ENCODE assay signal across 23 cellular contexts in the genomic region with DNA sequence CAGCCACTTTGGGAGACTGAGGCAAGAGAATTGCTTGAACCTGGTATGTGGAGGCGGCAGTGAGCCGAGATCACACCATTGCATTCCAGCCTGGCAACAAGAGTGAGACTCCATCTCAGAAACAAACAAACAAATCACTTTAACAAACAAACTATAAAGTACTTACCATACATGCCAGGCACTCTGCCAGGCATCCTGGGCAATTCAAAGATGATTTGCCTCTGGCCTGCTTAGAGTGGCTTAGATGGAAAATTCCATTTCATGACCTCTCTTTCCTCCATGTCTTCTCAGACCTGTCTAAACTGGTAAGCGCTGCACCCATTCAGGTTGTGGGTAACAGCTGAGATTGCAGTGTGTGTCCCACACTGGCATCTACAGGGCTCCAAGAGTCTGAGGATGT.
DNase-seq lines count a peak whose midpoint lies in the region; ATAC-seq, FAIRE-seq and TF ChIP-seq lines count a peak whose summit lies in the region.
"Had no signal": no experiment of that assay in that cellular context is flagged by ENCODE, and none has a peak within 500 bp of the region (broad histone marks: within the 10 kb centered on the region; RNA-seq: fewer than 3 reads in every experiment).

No MANE protein-coding gene starts in this region.

- no peak for TF ChIP-seq POLR2A in A549 (IDR thresholded peaks at IDR 0.05; ENCODE audit: low read length)
- TF ChIP-seq POLR2A in esophagus muscularis mucosa (IDR thresholded peaks at IDR 0.05; ENCODE audit: low read depth): no peak

- intact Hi-C loops in esophagus muscularis mucosa (cut with DNase I): no loop called here
- intact Hi-C loops in CD8-positive, alpha-beta T cell (cut with DNase I, micrococcal nuclease): no loop called here

- TF ChIP-seq EP300 in A549 (IDR thresholded peaks at IDR 0.05) (no peak), esophagus muscularis mucosa (IDR thresholded peaks at IDR 0.05) (no peak)

- no peak for FAIRE-seq in A549 (lab: Jason Lieb, UNC)

- H3K27ac Mint-ChIP-seq in chondrocyte (ENCODE audit: unreplicated experiment): no peak overlapping the region
- no peak overlapping the region for H3K27ac Mint-ChIP-seq in CD8-positive, alpha-beta T cell
- H3K27ac Mint-ChIP-seq: CD4-positive, alpha-beta T cell; IgD-negative memory B cell had no signal

- no peaks in the 10 kb centered on the region for H3K36me3 ChIP-seq in esophagus muscularis mucosa
- H3K36me3 ChIP-seq in CD8-positive, alpha-beta T cell (ENCODE audit: insufficient read depth, low read length): no peaks in the 10 kb centered on the region
- H3K36me3 ChIP-seq: MG63 had no signal

- H3K4me3 ChIP-seq in A549 (no peak overlapping the region), esophagus muscularis mucosa (no peak overlapping the region)
- H3K4me3 ChIP-seq in CD8-positive, alpha-beta T cell (ENCODE audit: low read depth, low read length): no peak overlapping the region
- H3K4me3 ChIP-seq: MG63, PC-9 had no signal

- peaks cover 42% of the 10 kb centered on the region for H3K27me3 Mint-ChIP-seq in chondrocyte (ENCODE audit: low read depth)
- H3K27me3 Mint-ChIP-seq in CD8-positive, alpha-beta T cell (ENCODE audit: low read depth): no peaks in the 10 kb centered on the region

- no peaks in the 10 kb centered on the region for H3K4me1 Mint-ChIP-seq in chondrocyte (ENCODE audit: low read depth)
- H3K4me1 Mint-ChIP-seq in CD8-positive, alpha-beta T cell (ENCODE audit: low read depth): peaks cover 12% of the 10 kb centered on the region

- no peaks in the 10 kb centered on the region for H3K27me3 ChIP-seq in esophagus muscularis mucosa
- no peaks in the 10 kb centered on the region for H3K27me3 ChIP-seq in CD8-positive, alpha-beta T cell (ENCODE audit: insufficient read depth, low read length)

- CTCF ChIA-PET in A549 (lab: Yijun Ruan, JAX): no interaction called here
- CTCF ChIA-PET in CD8-positive, alpha-beta T cell (lab: Charles Lee): interaction anchor here (2.1 kb wide), 1 partner anchor 30 kb away, joined by 7 read pairs; no protein-coding TSS in a partner anchor

- POLR2A ChIA-PET in A549 (lab: Yijun Ruan, JAX): no interaction called here
- POLR2A ChIA-PET in CD8-positive, alpha-beta T cell (lab: Charles Lee): no interaction called here

- H3K4me1 ChIP-seq in A549 (no peaks in the 10 kb centered on the region), esophagus muscularis mucosa (no peaks in the 10 kb centered on the region)
- H3K4me1 ChIP-seq in CD8-positive, alpha-beta T cell (ENCODE audit: insufficient read depth, low read length): peaks cover 10% of the 10 kb centered on the region
- H3K4me1 ChIP-seq: Caco-2 had no signal

- peak in 1 of 2 experiments; percentile 6 for DNase-seq in A549 (ENCODE audit: low read depth in 1 of 2, low spot score in 1 of 2)
- DNase-seq in DMS79 treated with DMSO at 0.1 percent for 48 hours (lab: John Stamatoyannopoulos, UW): peak; percentile 15
- DNase-seq in NCI-H1105 (lab: John Stamatoyannopoulos, UW): peak; percentile 3
- peak; percentile 70 for DNase-seq in esophagus muscularis mucosa (ENCODE audit: extremely low spot score)
- DNase-seq in chondrocyte (ENCODE audit: low spot score): no peak
- no peak for DNase-seq in CD8-positive, alpha-beta T cell
- DNase-seq: Caco-2; CD4-positive, alpha-beta T cell; DMS 273 treated with DMSO at 0.1 percent for 48 hours; EL; GF-D8; H7; MG63; NCI-H1436; NCI-H187 treated with DMSO at 0.1 percent for 48 hours; NCI-H2171; NCI-H446; NCI-H69; PC-9; SIG-M5; SK-N-SH had no signal

- no peaks in the 10 kb centered on the region for H3K9me3 ChIP-seq in A549
- H3K9me3 ChIP-seq in esophagus muscularis mucosa: no peaks in the 10 kb centered on the region
- no peaks in the 10 kb centered on the region for H3K9me3 ChIP-seq in CD8-positive, alpha-beta T cell (ENCODE audit: low read length)
- H3K9me3 ChIP-seq: Caco-2, MG63, SK-N-SH had no signal

- H3K9me3 Mint-ChIP-seq in chondrocyte (ENCODE audit: low read depth): peaks cover 11% of the 10 kb centered on the region
- H3K9me3 Mint-ChIP-seq in CD8-positive, alpha-beta T cell: no peaks in the 10 kb centered on the region

- no peak for TF ChIP-seq CTCF in A549 (IDR thresholded peaks at IDR 0.05)
- no peak for TF ChIP-seq CTCF in esophagus muscularis mucosa (IDR thresholded peaks at IDR 0.05)
- TF ChIP-seq CTCF in chondrocyte (IDR thresholded peaks at IDR 0.05): no peak
- TF ChIP-seq CTCF in CD8-positive, alpha-beta T cell (IDR thresholded peaks at IDR 0.05): no peak

- H3K27ac ChIP-seq in A549 (no peak overlapping the region), esophagus muscularis mucosa (replicated peaks in 1 of 4) (no peak overlapping the region)
- H3K27ac ChIP-seq in CD8-positive, alpha-beta T cell (ENCODE audit: low read depth, low read length): no peak overlapping the region
- H3K27ac ChIP-seq: PC-9 had no signal

- ATAC-seq in A549 (peak in 1 of 2 experiments; percentile 52; a peak in 2 of 6 replicates), GM18502 (IDR thresholded peaks at IDR 0.05; ENCODE audit: poor library complexity, unreplicated experiment) (no peak)
- no peak for ATAC-seq in CD8-positive, alpha-beta T cell

- 39% methylated on average over 3 of the region's 3 CpGs for whole genome bisulfite sequencing in A549 (ENCODE audit: missing lambda C conversion rate)
- WGBS in esophagus muscularis mucosa: 100% methylated on average over 3 of the region's 3 CpGs

- peak overlapping the region; percentile 17; the same call in 1 of the 3 replicates for H3K4me2 ChIP-seq in A549
- H3K4me2 ChIP-seq: PC-9, SK-N-SH had no signal

- H3K36me3 Mint-ChIP-seq in chondrocyte (ENCODE audit: low read depth): peaks cover 2% of the 10 kb centered on the region
- H3K36me3 Mint-ChIP-seq in CD8-positive, alpha-beta T cell: no peaks in the 10 kb centered on the region
- H3K36me3 Mint-ChIP-seq: IgD-negative memory B cell had no signal

- no peak overlapping the region for H3K4me3 Mint-ChIP-seq in chondrocyte (ENCODE audit: unreplicated experiment)
- H3K4me3 Mint-ChIP-seq in CD8-positive, alpha-beta T cell: no peak overlapping the region
- H3K4me3 Mint-ChIP-seq: CD4-positive, alpha-beta T cell; IgD-negative memory B cell had no signal

- no peak for TF ChIP-seq RAD21 in A549 (conservative IDR thresholded peaks at IDR 0.05 in 1 of 2, IDR thresholded peaks at IDR 0.05 in 1 of 2)

TF ChIP-seq in A549, 52 proteins besides CTCF, POLR2A, EP300 and RAD21:
- TF ChIP-seq JUN (IDR thresholded peaks at IDR 0.05) (no peak), HDAC2 (IDR thresholded peaks at IDR 0.05) (no peak), EHMT2 (IDR thresholded peaks at IDR 0.05; ENCODE audit: low read depth) (no peak), JUNB (IDR thresholded peaks at IDR 0.05) (no peak), KDM5A (IDR thresholded peaks at IDR 0.05) (no peak), FOSB (CRISPR knock-in tag; IDR thresholded peaks at IDR 0.05) (no peak), CEBPB (IDR thresholded peaks at IDR 0.05) (no peak), HES2 (IDR thresholded peaks at IDR 0.05) (no peak), NFE2L2 (conservative IDR thresholded peaks at IDR 0.05; ENCODE audit: low read length) (no peak), ZC3H11A (IDR thresholded peaks at IDR 0.05) (no peak), RARB (CRISPR knock-in tag; IDR thresholded peaks at IDR 0.05) (no peak)

Comparison
In these comparisons a context has a peak if more than half of its experiments do, and no peak if none do; other contexts are left out.
1. DNase-seq: peak in DMS79 treated with DMSO at 0.1 percent for 48 hours (single experiment), NCI-H1105 (single experiment) and esophagus muscularis mucosa (single experiment); none in chondrocyte (single experiment) and CD8-positive, alpha-beta T cell (0 of 7).